In the genomic region with DNA sequence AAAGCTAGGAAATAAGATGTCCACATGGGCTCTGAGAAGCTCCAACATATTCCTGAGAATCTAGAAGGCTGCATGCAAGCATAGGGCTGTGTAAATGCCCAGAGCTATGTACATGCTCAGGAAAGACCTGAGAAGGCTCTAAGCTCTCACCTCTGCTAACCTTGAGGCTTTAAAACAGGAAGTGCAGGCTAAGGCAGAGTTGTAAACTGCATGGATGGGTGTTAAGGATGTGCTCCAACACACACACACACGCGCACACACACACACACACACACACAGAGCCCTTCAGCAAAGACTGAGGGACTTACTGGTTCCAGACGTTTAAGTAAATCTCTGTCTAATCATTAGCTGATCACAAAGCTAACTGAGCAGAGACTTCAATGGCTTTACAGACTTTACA, we compare ENCODE assay signal across 30 cellular contexts.
"Had no signal": no experiment of that assay in that cellular context is flagged by ENCODE, and none has a peak within 500 bp of the region (broad histone marks: within the 10 kb centered on the region; RNA-seq: fewer than 3 reads in every experiment).

No MANE protein-coding gene starts in this region.

- H3K36me3 ChIP-seq: adrenal gland, esophagus muscularis mucosa, gastroesophageal sphincter had no signal

- H3K4me1 ChIP-seq: adrenal gland had no signal

- H3K27ac ChIP-seq: adrenal gland, body of pancreas, esophagus muscularis mucosa, gastroesophageal sphincter had no signal

- H3K4me3 ChIP-seq: adrenal gland, body of pancreas, esophagus muscularis mucosa, gastroesophageal sphincter had no signal

- H3K27me3 ChIP-seq: adrenal gland, body of pancreas, esophagus muscularis mucosa, gastroesophageal sphincter had no signal

- DNase-seq: activated CD4-positive, alpha-beta memory T cell treated with anti-CD3 and anti-CD28 coated beads for 36 hours; activated CD4-positive, alpha-beta T cell treated with anti-CD3 and anti-CD28 coated beads for 36 hours; activated CD4-positive, alpha-beta T cell treated with anti-CD3 and anti-CD28 coated beads, Interleukin-2, amount 10 ng/mL, durations not matched to agents 24 days and 14 days; activated CD4-positive, CD25-positive, alpha-beta regulatory T cell; activated CD4-positive, CD25-positive, alpha-beta regulatory T cell treated with anti-CD3 and anti-CD28 coated beads, Interleukin-2, amount 50 U/mL, for 72 hours; activated CD8-positive, alpha-beta memory T cell treated with anti-CD3 and anti-CD28 coated beads, Interleukin-2, amount 10 ng/mL, durations not matched to agents 7 days and 5 days; activated CD8-positive, alpha-beta memory T cell treated with anti-CD3 and anti-CD28 coated beads, Interleukin-2, amount 50 U/mL, for 4 hours; activated CD8-positive, alpha-beta T cell treated with anti-CD3 and anti-CD28 coated beads, Interleukin-2, amount 10 ng/mL, durations not matched to agents 7 days and 5 days; activated effector memory CD4-positive, alpha-beta T cell treated with anti-CD3 and anti-CD28 coated beads, Interleukin-2, amount 50 U/mL, for 16 hours; activated naive CD4-positive, alpha-beta T cell treated with anti-CD3 and anti-CD28 coated beads for 36 hours; activated naive CD8-positive, alpha-beta T cell treated with anti-CD3 and anti-CD28 coated beads for 36 hours; activated naive CD8-positive, alpha-beta T cell treated with anti-CD3 and anti-CD28 coated beads, Interleukin-2, amount 50 U/mL, for 24 hours; activated T-cell treated with anti-CD3 and anti-CD28 coated beads, Interleukin-2, amount 50 U/mL, for 1 hour; activated T-cell treated with anti-CD3 and anti-CD28 coated beads, Interleukin-2, amount 50 U/mL, for 48 hours; adrenal gland; amygdala; aorta; body of pancreas; caudate nucleus; cortex of kidney; dermis blood vessel endothelial cell; effector CD4-positive, alpha-beta T cell; effector memory CD8-positive, alpha-beta T cell; erythroblast; foreskin melanocyte; T-helper 1 cell; T-helper 17 cell; T1000 had no signal

- ATAC-seq: activated CD4-positive, alpha-beta T cell treated with anti-CD3 and anti-CD28 coated beads for 36 hours; activated CD8-positive, alpha-beta memory T cell treated with anti-CD3 and anti-CD28 coated beads, Interleukin-2, amount 10 ng/mL, durations not matched to agents 7 days and 5 days; activated CD8-positive, alpha-beta T cell treated with anti-CD3 and anti-CD28 coated beads, Interleukin-2, amount 10 ng/mL, durations not matched to agents 7 days and 5 days; activated naive CD8-positive, alpha-beta T cell treated with anti-CD3 and anti-CD28 coated beads, Interleukin-2, amount 50 U/mL, for 24 hours; body of pancreas; effector memory CD8-positive, alpha-beta T cell; gastroesophageal sphincter; T-helper 17 cell had no signal

- H3K9me3 ChIP-seq: body of pancreas had no signal
